8 cellular contexts compared by ENCODE assay signal in genomic region chr11:36564376-36565032, GRCh38. TPM values are rescaled to one million over a fixed set of nuclear protein-coding genes. Genes with fewer than 3 reads are reported as not detected.
DNase-seq lines count a peak whose midpoint lies in the region; ATAC-seq and TF ChIP-seq lines count a peak whose summit lies in the region.

No MANE protein-coding gene starts in this region.

- no peak overlapping the region for H3K27ac ChIP-seq in ascending aorta

- no peaks in the 10 kb centered on the region for H3K4me1 ChIP-seq in ascending aorta

- DNase-seq in C1 segment of cervical spinal cord (lab: John Stamatoyannopoulos, UW) (peak in 8 of 14 donors; percentile 5 to 49 (median 22)), HuH-7 (ENCODE audit: low spot score) (peak; percentile 23), RKO (ENCODE audit: low spot score) (peak; percentile 66), ascending aorta (ENCODE audit: low spot score in 2 of 2) (peak in 1 of 2 donors; percentile 68), left ventricle myocardium superior (peak; percentile 35), putamen (ENCODE audit: low spot score) (peak; percentile 61)

- intact Hi-C loops in ascending aorta (cut with DNase I): loop anchor here (1.0 kb wide), 3 partner anchors 57 to 183 kb away; no protein-coding TSS in a partner anchor
- intact Hi-C loops in left ventricle myocardium superior (cut with micrococcal nuclease): loop anchor here (1.0 to 10.0 kb wide), 3 partner anchors 60 to 180 kb away; no protein-coding TSS in a partner anchor

- no peaks in the 10 kb centered on the region for H3K36me3 ChIP-seq in ascending aorta

- peak overlapping the region; percentile 27 to 57 for H3K4me3 ChIP-seq in ascending aorta

- ATAC-seq in GM18870 (IDR thresholded peaks at IDR 0.05; ENCODE audit: unreplicated experiment) (peak; percentile 70), left ventricle myocardium superior (peak; percentile 83), GM21526 (IDR thresholded peaks at IDR 0.05; ENCODE audit: low FRiP score, unreplicated experiment) (no peak)

- peak; percentile 53 to 75 (median 59) for TF ChIP-seq CTCF in ascending aorta (IDR thresholded peaks at IDR 0.05)

- no peaks in the 10 kb centered on the region for H3K27me3 ChIP-seq in ascending aorta

- peaks cover 0 to 4% of the 10 kb centered on the region in 2 donors for H3K9me3 ChIP-seq in ascending aorta

RNA-seq across cellular contexts. Expression of gene RAG1, which starts 3.3 kb away (rescaled TPM):
- under 0.01 TPM for total RNA-seq in ascending aorta
- total RNA-seq in left ventricle myocardium superior: 1.4 TPM

RNA-seq across cellular contexts. Expression of gene IFTAP, which starts 29.8 kb away (rescaled TPM):
- total RNA-seq in ascending aorta (7.1 TPM), left ventricle myocardium superior (44.6 TPM)

RNA-seq across cellular contexts. Expression of gene RAG2, which starts 33.5 kb away (rescaled TPM):
- not detected for total RNA-seq in ascending aorta
- total RNA-seq in left ventricle myocardium superior: not detected

RNA-seq across cellular contexts. Expression of gene TRAF6, which starts 54.4 kb away (rescaled TPM):
- total RNA-seq in ascending aorta (4.8 TPM), left ventricle myocardium superior (11.6 TPM)
